ENCODE assay signal across 1 cellular context in the genomic region with DNA sequence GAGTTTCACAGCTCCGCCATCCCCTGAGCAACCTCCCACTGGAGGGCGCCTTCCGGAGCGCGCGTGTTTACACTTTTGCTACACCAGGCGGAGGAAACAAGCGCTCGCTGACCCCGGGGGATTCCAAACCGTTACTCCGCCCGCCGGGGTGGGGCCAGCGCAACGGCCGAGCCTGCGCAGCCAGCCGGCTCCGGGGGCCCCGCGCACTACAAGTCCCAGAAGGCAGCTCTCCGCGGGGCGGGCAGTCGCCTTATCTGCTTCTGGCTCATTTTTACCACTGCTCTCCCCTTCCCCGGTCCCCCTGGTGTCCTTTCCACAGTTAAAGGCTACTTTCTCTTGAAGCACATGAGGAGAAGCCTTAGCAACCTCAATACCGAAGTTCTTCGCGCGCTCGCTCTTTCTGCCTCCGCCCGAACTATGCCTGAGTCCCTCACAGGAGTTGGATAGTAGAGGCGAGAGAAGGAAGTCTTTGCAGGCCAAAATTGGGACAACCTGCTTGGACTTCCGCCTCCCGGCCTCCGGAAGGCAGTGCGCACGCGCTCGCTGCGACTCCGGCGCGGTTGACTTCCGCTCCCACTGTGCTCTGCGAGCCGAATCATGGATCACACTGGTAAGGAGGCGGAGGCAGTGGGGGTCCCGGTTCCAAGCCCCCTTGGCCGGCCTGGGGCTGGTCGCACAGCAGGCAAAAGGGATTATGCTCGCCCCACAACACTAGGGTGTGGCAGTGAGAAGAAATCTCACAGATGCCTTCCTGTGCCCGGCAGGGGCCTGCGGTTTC.
TF ChIP-seq lines count a peak whose summit lies in the region.

A gene with protein sequence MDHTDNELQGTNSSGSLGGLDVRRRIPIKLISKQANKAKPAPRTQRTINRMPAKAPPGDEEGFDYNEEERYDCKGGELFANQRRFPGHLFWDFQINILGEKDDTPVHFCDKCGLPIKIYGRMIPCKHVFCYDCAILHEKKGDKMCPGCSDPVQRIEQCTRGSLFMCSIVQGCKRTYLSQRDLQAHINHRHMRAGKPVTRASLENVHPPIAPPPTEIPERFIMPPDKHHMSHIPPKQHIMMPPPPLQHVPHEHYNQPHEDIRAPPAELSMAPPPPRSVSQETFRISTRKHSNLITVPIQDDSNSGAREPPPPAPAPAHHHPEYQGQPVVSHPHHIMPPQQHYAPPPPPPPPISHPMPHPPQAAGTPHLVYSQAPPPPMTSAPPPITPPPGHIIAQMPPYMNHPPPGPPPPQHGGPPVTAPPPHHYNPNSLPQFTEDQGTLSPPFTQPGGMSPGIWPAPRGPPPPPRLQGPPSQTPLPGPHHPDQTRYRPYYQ (plus strand): TSS at position 576 of the 778 bp plus-strand sequence. CDS start 22 bp downstream, at position 598.

TF ChIP-seq in K562, 482 proteins besides CTCF, POLR2A, EP300 and RAD21 (continued from another document and continues in another):
- TF ChIP-seq NUFIP1 (IDR thresholded peaks at IDR 0.05; ENCODE audit: partially characterized antibody) (peak; percentile 27), ZNF778 (CRISPR knock-in tag; IDR thresholded peaks at IDR 0.05) (no peak), POLR2B (IDR thresholded peaks at IDR 0.05; ENCODE audit: low read depth, partially characterized antibody) (peak; percentile 88), PTBP1 (IDR thresholded peaks at IDR 0.05; ENCODE audit: low read depth, low read length) (0 out of 2 replicates have a peak, but pooled peaks have one; percentile 9), MCM2 (IDR thresholded peaks at IDR 0.05; ENCODE audit: low read depth) (no peak), ATF7 (IDR thresholded peaks at IDR 0.05) (peak; percentile 89), NEUROD1 (IDR thresholded peaks at IDR 0.05; ENCODE audit: borderline replicate concordance, low read depth, low read length, partially characterized antibody) (peak; percentile 78), SMC3 (conservative IDR thresholded peaks at IDR 0.05; ENCODE audit: insufficient read depth, low read depth, low read length) (peak; percentile 91), STAG1 (CRISPR knock-in tag; IDR thresholded peaks at IDR 0.05; ENCODE audit: borderline replicate concordance) (0 out of 2 replicates have a peak, but pooled peaks have one; percentile 47), ZNF224 (CRISPR knock-in tag; IDR thresholded peaks at IDR 0.05) (no peak), KDM4B (IDR thresholded peaks at IDR 0.05; ENCODE audit: borderline replicate concordance in 2 of 2, low read depth in 1 of 2) (peak in 1 of 2 experiments; percentile 76; a peak in 1 of 4 replicates), RBM14 (IDR thresholded peaks at IDR 0.05; ENCODE audit: borderline replicate concordance, insufficient read depth, low read depth, low read length) (no peak), SP2 (IDR thresholded peaks at IDR 0.05; ENCODE audit: extremely low read depth, low read depth, low read length, poor library complexity, severe bottlenecking) (peak; percentile 10), ARID2 (IDR thresholded peaks at IDR 0.05) (no peak), ZSCAN29 (IDR thresholded peaks at IDR 0.05) (no peak), KLF13 (tag; IDR thresholded peaks at IDR 0.05; ENCODE audit: borderline replicate concordance, low read depth) (no peak), ZNF140 (CRISPR knock-in tag; IDR thresholded peaks at IDR 0.05) (no peak), GATA2 (CRISPR knock-in tag; IDR thresholded peaks at IDR 0.05) (peak; percentile 72), SMARCE1 (IDR thresholded peaks at IDR 0.05) (peak; percentile 20; the same call in 1 of the 2 replicates), CBX5 (IDR thresholded peaks at IDR 0.05; ENCODE audit: borderline replicate concordance, low read depth) (no peak; the same call in 1 of the 2 replicates), EHMT2 (IDR thresholded peaks at IDR 0.05) (peak; percentile 31; the same call in 1 of the 2 replicates), SRSF1 (IDR thresholded peaks at IDR 0.05; ENCODE audit: low read depth, low read length) (no peak), CBX3 (IDR thresholded peaks at IDR 0.05; ENCODE audit: borderline replicate concordance in 1 of 2, low read length in 2 of 2) (peak in 1 of 2 experiments; percentile 81; a peak in 2 of 3 replicates), SIN3B (IDR thresholded peaks at IDR 0.05; ENCODE audit: low read depth) (peak; percentile 94)
- TF ChIP-seq, protein P1, sequence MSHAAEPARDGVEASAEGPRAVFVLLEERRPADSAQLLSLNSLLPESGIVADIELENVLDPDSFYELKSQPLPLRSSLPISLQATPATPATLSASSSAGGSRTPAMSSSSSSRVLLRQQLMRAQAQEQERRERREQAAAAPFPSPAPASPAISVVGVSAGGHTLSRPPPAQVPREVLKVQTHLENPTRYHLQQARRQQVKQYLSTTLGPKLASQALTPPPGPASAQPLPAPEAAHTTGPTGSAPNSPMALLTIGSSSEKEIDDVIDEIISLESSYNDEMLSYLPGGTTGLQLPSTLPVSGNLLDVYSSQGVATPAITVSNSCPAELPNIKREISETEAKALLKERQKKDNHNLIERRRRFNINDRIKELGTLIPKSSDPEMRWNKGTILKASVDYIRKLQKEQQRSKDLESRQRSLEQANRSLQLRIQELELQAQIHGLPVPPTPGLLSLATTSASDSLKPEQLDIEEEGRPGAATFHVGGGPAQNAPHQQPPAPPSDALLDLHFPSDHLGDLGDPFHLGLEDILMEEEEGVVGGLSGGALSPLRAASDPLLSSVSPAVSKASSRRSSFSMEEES (CRISPR knock-in tag; IDR thresholded peaks at IDR 0.05) = no peak
- TF ChIP-seq, protein P2, sequence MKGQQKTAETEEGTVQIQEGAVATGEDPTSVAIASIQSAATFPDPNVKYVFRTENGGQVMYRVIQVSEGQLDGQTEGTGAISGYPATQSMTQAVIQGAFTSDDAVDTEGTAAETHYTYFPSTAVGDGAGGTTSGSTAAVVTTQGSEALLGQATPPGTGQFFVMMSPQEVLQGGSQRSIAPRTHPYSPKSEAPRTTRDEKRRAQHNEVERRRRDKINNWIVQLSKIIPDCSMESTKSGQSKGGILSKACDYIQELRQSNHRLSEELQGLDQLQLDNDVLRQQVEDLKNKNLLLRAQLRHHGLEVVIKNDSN (CRISPR knock-in tag; IDR thresholded peaks at IDR 0.05) = no peak
- TF ChIP-seq, protein P3, sequence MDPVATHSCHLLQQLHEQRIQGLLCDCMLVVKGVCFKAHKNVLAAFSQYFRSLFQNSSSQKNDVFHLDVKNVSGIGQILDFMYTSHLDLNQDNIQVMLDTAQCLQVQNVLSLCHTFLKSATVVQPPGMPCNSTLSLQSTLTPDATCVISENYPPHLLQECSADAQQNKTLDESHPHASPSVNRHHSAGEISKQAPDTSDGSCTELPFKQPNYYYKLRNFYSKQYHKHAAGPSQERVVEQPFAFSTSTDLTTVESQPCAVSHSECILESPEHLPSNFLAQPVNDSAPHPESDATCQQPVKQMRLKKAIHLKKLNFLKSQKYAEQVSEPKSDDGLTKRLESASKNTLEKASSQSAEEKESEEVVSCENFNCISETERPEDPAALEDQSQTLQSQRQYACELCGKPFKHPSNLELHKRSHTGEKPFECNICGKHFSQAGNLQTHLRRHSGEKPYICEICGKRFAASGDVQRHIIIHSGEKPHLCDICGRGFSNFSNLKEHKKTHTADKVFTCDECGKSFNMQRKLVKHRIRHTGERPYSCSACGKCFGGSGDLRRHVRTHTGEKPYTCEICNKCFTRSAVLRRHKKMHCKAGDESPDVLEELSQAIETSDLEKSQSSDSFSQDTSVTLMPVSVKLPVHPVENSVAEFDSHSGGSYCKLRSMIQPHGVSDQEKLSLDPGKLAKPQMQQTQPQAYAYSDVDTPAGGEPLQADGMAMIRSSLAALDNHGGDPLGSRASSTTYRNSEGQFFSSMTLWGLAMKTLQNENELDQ (CRISPR knock-in tag; IDR thresholded peaks at IDR 0.05; ENCODE audit: borderline replicate concordance) = no peak
- TF ChIP-seq, protein P4, sequence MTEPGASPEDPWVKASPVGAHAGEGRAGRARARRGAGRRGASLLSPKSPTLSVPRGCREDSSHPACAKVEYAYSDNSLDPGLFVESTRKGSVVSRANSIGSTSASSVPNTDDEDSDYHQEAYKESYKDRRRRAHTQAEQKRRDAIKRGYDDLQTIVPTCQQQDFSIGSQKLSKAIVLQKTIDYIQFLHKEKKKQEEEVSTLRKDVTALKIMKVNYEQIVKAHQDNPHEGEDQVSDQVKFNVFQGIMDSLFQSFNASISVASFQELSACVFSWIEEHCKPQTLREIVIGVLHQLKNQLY (CRISPR knock-in tag; conservative IDR thresholded peaks at IDR 0.05) = peak in 1 of 2 experiments; percentile 8; a peak in 1 of 4 replicates
- TF ChIP-seq, protein P5, sequence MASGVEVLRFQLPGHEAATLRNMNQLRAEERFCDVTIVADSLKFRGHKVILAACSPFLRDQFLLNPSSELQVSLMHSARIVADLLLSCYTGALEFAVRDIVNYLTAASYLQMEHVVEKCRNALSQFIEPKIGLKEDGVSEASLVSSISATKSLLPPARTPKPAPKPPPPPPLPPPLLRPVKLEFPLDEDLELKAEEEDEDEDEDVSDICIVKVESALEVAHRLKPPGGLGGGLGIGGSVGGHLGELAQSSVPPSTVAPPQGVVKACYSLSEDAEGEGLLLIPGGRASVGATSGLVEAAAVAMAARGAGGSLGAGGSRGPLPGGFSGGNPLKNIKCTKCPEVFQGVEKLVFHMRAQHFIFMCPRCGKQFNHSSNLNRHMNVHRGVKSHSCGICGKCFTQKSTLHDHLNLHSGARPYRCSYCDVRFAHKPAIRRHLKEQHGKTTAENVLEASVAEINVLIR (CRISPR knock-in tag; IDR thresholded peaks at IDR 0.05) = no peak; the same call in 1 of the 2 replicates
- TF ChIP-seq, protein P6, sequence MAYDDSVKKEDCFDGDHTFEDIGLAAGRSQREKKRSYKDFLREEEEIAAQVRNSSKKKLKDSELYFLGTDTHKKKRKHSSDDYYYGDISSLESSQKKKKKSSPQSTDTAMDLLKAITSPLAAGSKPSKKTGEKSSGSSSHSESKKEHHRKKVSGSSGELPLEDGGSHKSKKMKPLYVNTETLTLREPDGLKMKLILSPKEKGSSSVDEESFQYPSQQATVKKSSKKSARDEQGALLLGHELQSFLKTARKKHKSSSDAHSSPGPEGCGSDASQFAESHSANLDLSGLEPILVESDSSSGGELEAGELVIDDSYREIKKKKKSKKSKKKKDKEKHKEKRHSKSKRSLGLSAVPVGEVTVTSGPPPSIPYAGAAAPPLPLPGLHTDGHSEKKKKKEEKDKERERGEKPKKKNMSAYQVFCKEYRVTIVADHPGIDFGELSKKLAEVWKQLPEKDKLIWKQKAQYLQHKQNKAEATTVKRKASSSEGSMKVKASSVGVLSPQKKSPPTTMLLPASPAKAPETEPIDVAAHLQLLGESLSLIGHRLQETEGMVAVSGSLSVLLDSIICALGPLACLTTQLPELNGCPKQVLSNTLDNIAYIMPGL (CRISPR knock-in tag; IDR thresholded peaks at IDR 0.05) = peak; percentile 79
- TF ChIP-seq, protein P7, sequence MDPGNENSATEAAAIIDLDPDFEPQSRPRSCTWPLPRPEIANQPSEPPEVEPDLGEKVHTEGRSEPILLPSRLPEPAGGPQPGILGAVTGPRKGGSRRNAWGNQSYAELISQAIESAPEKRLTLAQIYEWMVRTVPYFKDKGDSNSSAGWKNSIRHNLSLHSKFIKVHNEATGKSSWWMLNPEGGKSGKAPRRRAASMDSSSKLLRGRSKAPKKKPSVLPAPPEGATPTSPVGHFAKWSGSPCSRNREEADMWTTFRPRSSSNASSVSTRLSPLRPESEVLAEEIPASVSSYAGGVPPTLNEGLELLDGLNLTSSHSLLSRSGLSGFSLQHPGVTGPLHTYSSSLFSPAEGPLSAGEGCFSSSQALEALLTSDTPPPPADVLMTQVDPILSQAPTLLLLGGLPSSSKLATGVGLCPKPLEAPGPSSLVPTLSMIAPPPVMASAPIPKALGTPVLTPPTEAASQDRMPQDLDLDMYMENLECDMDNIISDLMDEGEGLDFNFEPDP (CRISPR knock-in tag; IDR thresholded peaks at IDR 0.05) = no peak
- TF ChIP-seq, protein P8, sequence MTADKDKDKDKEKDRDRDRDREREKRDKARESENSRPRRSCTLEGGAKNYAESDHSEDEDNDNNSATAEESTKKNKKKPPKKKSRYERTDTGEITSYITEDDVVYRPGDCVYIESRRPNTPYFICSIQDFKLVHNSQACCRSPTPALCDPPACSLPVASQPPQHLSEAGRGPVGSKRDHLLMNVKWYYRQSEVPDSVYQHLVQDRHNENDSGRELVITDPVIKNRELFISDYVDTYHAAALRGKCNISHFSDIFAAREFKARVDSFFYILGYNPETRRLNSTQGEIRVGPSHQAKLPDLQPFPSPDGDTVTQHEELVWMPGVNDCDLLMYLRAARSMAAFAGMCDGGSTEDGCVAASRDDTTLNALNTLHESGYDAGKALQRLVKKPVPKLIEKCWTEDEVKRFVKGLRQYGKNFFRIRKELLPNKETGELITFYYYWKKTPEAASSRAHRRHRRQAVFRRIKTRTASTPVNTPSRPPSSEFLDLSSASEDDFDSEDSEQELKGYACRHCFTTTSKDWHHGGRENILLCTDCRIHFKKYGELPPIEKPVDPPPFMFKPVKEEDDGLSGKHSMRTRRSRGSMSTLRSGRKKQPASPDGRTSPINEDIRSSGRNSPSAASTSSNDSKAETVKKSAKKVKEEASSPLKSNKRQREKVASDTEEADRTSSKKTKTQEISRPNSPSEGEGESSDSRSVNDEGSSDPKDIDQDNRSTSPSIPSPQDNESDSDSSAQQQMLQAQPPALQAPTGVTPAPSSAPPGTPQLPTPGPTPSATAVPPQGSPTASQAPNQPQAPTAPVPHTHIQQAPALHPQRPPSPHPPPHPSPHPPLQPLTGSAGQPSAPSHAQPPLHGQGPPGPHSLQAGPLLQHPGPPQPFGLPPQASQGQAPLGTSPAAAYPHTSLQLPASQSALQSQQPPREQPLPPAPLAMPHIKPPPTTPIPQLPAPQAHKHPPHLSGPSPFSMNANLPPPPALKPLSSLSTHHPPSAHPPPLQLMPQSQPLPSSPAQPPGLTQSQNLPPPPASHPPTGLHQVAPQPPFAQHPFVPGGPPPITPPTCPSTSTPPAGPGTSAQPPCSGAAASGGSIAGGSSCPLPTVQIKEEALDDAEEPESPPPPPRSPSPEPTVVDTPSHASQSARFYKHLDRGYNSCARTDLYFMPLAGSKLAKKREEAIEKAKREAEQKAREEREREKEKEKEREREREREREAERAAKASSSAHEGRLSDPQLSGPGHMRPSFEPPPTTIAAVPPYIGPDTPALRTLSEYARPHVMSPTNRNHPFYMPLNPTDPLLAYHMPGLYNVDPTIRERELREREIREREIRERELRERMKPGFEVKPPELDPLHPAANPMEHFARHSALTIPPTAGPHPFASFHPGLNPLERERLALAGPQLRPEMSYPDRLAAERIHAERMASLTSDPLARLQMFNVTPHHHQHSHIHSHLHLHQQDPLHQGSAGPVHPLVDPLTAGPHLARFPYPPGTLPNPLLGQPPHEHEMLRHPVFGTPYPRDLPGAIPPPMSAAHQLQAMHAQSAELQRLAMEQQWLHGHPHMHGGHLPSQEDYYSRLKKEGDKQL (CRISPR knock-in tag; IDR thresholded peaks at IDR 0.05; ENCODE audit: borderline replicate concordance) = peak; percentile 76; the same call in 1 of the 2 replicates
